Comparison of ENCODE assay signal across 19 cellular contexts in the genomic region with DNA sequence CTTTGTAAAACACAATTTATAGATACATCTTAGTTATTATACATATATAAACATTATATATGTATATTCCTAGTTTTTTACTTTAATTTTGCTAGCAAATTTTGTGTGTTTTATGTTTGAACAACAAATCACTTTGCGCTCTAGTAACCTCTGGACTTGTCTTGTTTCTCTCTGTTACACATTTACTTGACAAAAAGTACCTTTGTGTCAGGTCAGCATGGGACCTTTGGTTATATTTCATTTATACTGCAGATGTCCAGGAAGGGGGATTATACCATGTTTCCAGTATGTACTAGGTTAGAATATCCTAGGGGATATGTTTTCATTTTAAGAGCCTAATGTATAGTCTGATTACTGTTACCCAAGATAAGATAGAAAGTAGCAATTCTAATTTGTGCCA. TPM values are rescaled to one million over a fixed set of nuclear protein-coding genes. Genes with fewer than 3 reads are reported as not detected.
A peak's percentile ranks its signal among the peaks of the same experiment; 100 is the strongest.
DNase-seq lines count a peak whose midpoint lies in the region; ATAC-seq, FAIRE-seq and TF ChIP-seq lines count a peak whose summit lies in the region.
"Had no signal": no experiment of that assay in that cellular context is flagged by ENCODE, and none has a peak within 500 bp of the region (broad histone marks: within the 10 kb centered on the region; RNA-seq: fewer than 3 reads in every experiment).

No MANE protein-coding gene starts in this region.

- no peaks in the 10 kb centered on the region for H3K9me2 ChIP-seq in Karpas-422 (replicated peaks; ENCODE audit: insufficient read depth, low read length)

- no TSS peak for BruUV-seq in HepG2 (replicated peaks; lab: Mats Ljungman, UMichigan)

- TF ChIP-seq CTCF in right atrium auricular region (IDR thresholded peaks at IDR 0.05) (no peak), HepG2 (CRISPR knock-in tag; IDR thresholded peaks at IDR 0.05) (no peak)

- peak overlapping the region; percentile 30; the same call in 1 of the 2 replicates for H3K4me2 ChIP-seq in HepG2 (ENCODE audit: low read depth, low read length)
- no peak overlapping the region for H3K4me2 ChIP-seq in Karpas-422 (ENCODE audit: low read depth, low read length, poor library complexity, severe bottlenecking)
- H3K4me2 ChIP-seq: BLaER1 treated with 17β-estradiol and CSF1 and Interleukin-3, amounts not matched to agents 10 nM and 100 nM had no signal

- WGBS in HepG2 (ENCODE audit: low lambda C conversion rate): 2% methylated on average over 1 of the region's 1 CpG

- TF ChIP-seq EP300 in HepG2 (IDR thresholded peaks at IDR 0.05; ENCODE audit: low read depth in 2 of 2, low read length in 2 of 2) (no peak), HepG2 (CRISPR knock-in tag; IDR thresholded peaks at IDR 0.05; ENCODE audit: borderline replicate concordance) (no peak)

- peak; percentile 72 for ATAC-seq in HepG2
- no peak for ATAC-seq in HG03457 (IDR thresholded peaks at IDR 0.05; ENCODE audit: unreplicated experiment)

- H3K9me3 ChIP-seq in right atrium auricular region (no peaks in the 10 kb centered on the region), HepG2 (ENCODE audit: low read length) (no peaks in the 10 kb centered on the region), Karpas-422 (ENCODE audit: low read length) (no peaks in the 10 kb centered on the region)

- POLR2A ChIA-PET in HepG2 (lab: Yijun Ruan, JAX): no interaction called here

- no peak for TF ChIP-seq RAD21 in HepG2 (CRISPR knock-in tag; IDR thresholded peaks at IDR 0.05)

- FAIRE-seq in HepG2 (lab: Jason Lieb, UNC): no peak
- FAIRE-seq: GM12891, GM19239, H1, HTR-8/SVneo had no signal

- no peak for TF ChIP-seq POLR2A in HepG2 (IDR thresholded peaks at IDR 0.05; ENCODE audit: insufficient read depth in 1 of 2, low read depth in 2 of 2, low read length in 2 of 2)

- intact Hi-C loops in cardiac septum (cut with DNase I): no loop called here
- intact Hi-C loops in HepG2 (cut with micrococcal nuclease; ENCODE audit: unreplicated experiment): no loop called here

- no peaks in the 10 kb centered on the region for H3K27me3 ChIP-seq in right atrium auricular region
- peaks cover 0 to 3% of the 10 kb centered on the region in 2 experiments; a peak in 2 of 5 replicates for H3K27me3 ChIP-seq in HepG2 (ENCODE audit: control insufficient read depth in 1 of 2, insufficient read depth in 2 of 2, low read length in 2 of 2)
- H3K27me3 ChIP-seq in Karpas-422 (ENCODE audit: low read length): no peaks in the 10 kb centered on the region
- H3K27me3 ChIP-seq: BLaER1 treated with 17β-estradiol and CSF1 and Interleukin-3, amounts not matched to agents 10 nM and 100 nM had no signal

- H2AFZ ChIP-seq in HepG2 (ENCODE audit: low read length) (no peak overlapping the region), Karpas-422 (ENCODE audit: low read length) (no peak overlapping the region)

- CTCF ChIA-PET in HepG2 (lab: Yijun Ruan, JAX; ENCODE audit: low intra/inter-chr PET ratio, low total read pairs): no interaction called here

- H3K36me3 ChIP-seq in right atrium auricular region: no peaks in the 10 kb centered on the region
- no peaks in the 10 kb centered on the region for H3K36me3 ChIP-seq in HepG2 (replicated peaks in 1 of 2; ENCODE audit: control insufficient read depth in 1 of 2, insufficient read depth in 2 of 2, low read length in 2 of 2)
- H3K36me3 ChIP-seq in Karpas-422 (ENCODE audit: insufficient read depth, low read length): no peaks in the 10 kb centered on the region
- H3K36me3 ChIP-seq: BLaER1 treated with 17β-estradiol and CSF1 and Interleukin-3, amounts not matched to agents 10 nM and 100 nM had no signal

- DNase-seq in right atrium auricular region (ENCODE audit: low spot score) (no peak), cardiac septum (ENCODE audit: low spot score) (no peak), HepG2 (ENCODE audit: low spot score) (no peak), renal cortical epithelial cell (ENCODE audit: low read depth) (peak; percentile 23), Karpas-422 (no peak), NCI-H1105 treated with DMSO at 0.1 percent for 48 hours (lab: John Stamatoyannopoulos, UW) (no peak)
- DNase-seq: CD8-positive, alpha-beta memory T cell; COR-L47; DMS 273 treated with DMSO at 0.1 percent for 48 hours; DMS53; DND-41; EL; H9 had no signal

- in situ Hi-C loops in HepG2 (cut with HindIII; ENCODE audit: extremely low pct_ligation_motif_present, low pct_unique_long_range_greater_than_20kb): no loop called here

- H3K79me2 ChIP-seq in HepG2 (ENCODE audit: insufficient read depth, low read length) (no peaks in the 10 kb centered on the region), Karpas-422 (ENCODE audit: low read length) (no peaks in the 10 kb centered on the region)

- H4K20me1 ChIP-seq in HepG2 (ENCODE audit: insufficient read depth, low read length) (no peaks in the 10 kb centered on the region), Karpas-422 (ENCODE audit: insufficient read depth, low read depth, low read length) (no peaks in the 10 kb centered on the region)
- H4K20me1 ChIP-seq: BLaER1 treated with 17β-estradiol and CSF1 and Interleukin-3, amounts not matched to agents 10 nM and 100 nM had no signal

- no peak overlapping the region for H3K9ac ChIP-seq in HepG2 (ENCODE audit: insufficient read depth, low read depth, low read length)
- H3K9ac ChIP-seq in Karpas-422 (ENCODE audit: low read length): no peak overlapping the region
- H3K9ac ChIP-seq: BLaER1 treated with 17β-estradiol and CSF1 and Interleukin-3, amounts not matched to agents 10 nM and 100 nM had no signal

- peak overlapping the region; percentile 53 to 60 for H3K27ac ChIP-seq in right atrium auricular region
- H3K27ac ChIP-seq in HepG2 (ENCODE audit: extremely low read length, insufficient read depth, low read length): no peak overlapping the region
- no peak overlapping the region for H3K27ac ChIP-seq in Karpas-422 (ENCODE audit: low read length)
- H3K27ac ChIP-seq: BLaER1 treated with 17β-estradiol and CSF1 and Interleukin-3, amounts not matched to agents 10 nM and 100 nM had no signal

- H3K4me3 ChIP-seq in right atrium auricular region (no peak overlapping the region), HepG2 (replicated peaks in 1 of 3; ENCODE audit: insufficient read depth in 1 of 3, low read depth in 2 of 3, low read length in 3 of 3) (no peak overlapping the region), Karpas-422 (ENCODE audit: low read length) (no peak overlapping the region)
- H3K4me3 ChIP-seq: BLaER1 treated with 17β-estradiol and CSF1 and Interleukin-3, amounts not matched to agents 10 nM and 100 nM had no signal

- H3K4me1 ChIP-seq in right atrium auricular region (peaks cover 0 to 17% of the 10 kb centered on the region in 2 donors), HepG2 (ENCODE audit: insufficient read depth, low read length) (peaks cover 42% of the 10 kb centered on the region), Karpas-422 (ENCODE audit: low read length) (no peaks in the 10 kb centered on the region)
- H3K4me1 ChIP-seq: BLaER1 treated with 17β-estradiol and CSF1 and Interleukin-3, amounts not matched to agents 10 nM and 100 nM had no signal

TF ChIP-seq in HepG2, 621 proteins besides CTCF, POLR2A, EP300 and RAD21 (continues in another document):
- no peak for TF ChIP-seq ZNF569 (CRISPR knock-in tag; IDR thresholded peaks at IDR 0.05; ENCODE audit: borderline replicate concordance)
- peak; percentile 92 for TF ChIP-seq GFI1 (CRISPR knock-in tag; IDR thresholded peaks at IDR 0.05; ENCODE audit: borderline replicate concordance)
- no peak for TF ChIP-seq ZNF792 (CRISPR knock-in tag; IDR thresholded peaks at IDR 0.05)
- no peak for TF ChIP-seq RXRB (CRISPR knock-in tag; IDR thresholded peaks at IDR 0.05; ENCODE audit: borderline replicate concordance)
- TF ChIP-seq ZBTB8A (CRISPR knock-in tag; IDR thresholded peaks at IDR 0.05; ENCODE audit: borderline replicate concordance, low read depth): no peak

RNA-seq across cellular contexts. Expression of gene ELOVL5, which starts 28.5 kb away (rescaled TPM):
- total RNA-seq in right atrium auricular region (10 to 100 TPM; 31.2 to 34.9 TPM), cardiac septum (37.6 TPM), HepG2 (2016; rRNA removed; fragmentation: Illumina TruSeq; extraction: Trizol) (43.9 and 72.4 TPM in 2 replicates), renal cortical epithelial cell (68.9 and 92.8 TPM in 2 replicates)
- total RNA-seq in HepG2 (2016; cell fraction: cytosol; rRNA removed; fragmentation: Illumina TruSeq; extraction: Trizol; ENCODE audit: low read depth): 13.9 and 14.9 TPM in 2 replicates
- 38.2 and 72.3 TPM in 2 replicates for total RNA-seq in HepG2 (2016; cell fraction: insoluble cytoplasmic fraction; rRNA removed; fragmentation: Illumina TruSeq; extraction: Trizol)
- 35.5 and 41.3 TPM in 2 replicates for total RNA-seq in HepG2 (2016; cell fraction: membrane; rRNA removed; fragmentation: Illumina TruSeq; extraction: Trizol)
- 100 and 107 TPM in 2 replicates for total RNA-seq in HepG2 (2016; cell fraction: nucleus; rRNA removed; fragmentation: Illumina TruSeq; extraction: Trizol)
- polyA plus RNA-seq in HepG2 (2011; rRNA removed): 50.1 and 51.9 TPM in 2 replicates
- polyA plus RNA-seq in HepG2 (2011; cell fraction: cytosol; rRNA removed): 25.4 and 42.1 TPM in 2 replicates
- 43.1 and 55.3 TPM in 2 replicates for polyA plus RNA-seq in HepG2 (2011; cell fraction: nucleus; rRNA removed)
- polyA plus RNA-seq in HepG2 (2012): 83.4 and 101 TPM in 2 replicates
- polyA plus RNA-seq in HepG2 (2016; cell fraction: cytosol; fragmentation: Illumina TruSeq; extraction: Trizol; ENCODE audit: low read depth): 10.8 and 11.0 TPM in 2 replicates
- polyA plus RNA-seq in HepG2 (2016; cell fraction: insoluble cytoplasmic fraction; fragmentation: Illumina TruSeq; extraction: Trizol; ENCODE audit: low read depth): 47.3 and 49.0 TPM in 2 replicates
- polyA plus RNA-seq in HepG2 (2016; cell fraction: membrane; fragmentation: Illumina TruSeq; extraction: Trizol; ENCODE audit: low read depth): 27.9 and 31.0 TPM in 2 replicates
- 151 and 157 TPM in 2 replicates for polyA plus RNA-seq in HepG2 (2016; cell fraction: nucleus; fragmentation: Illumina TruSeq; extraction: Trizol; ENCODE audit: insufficient read depth, low read depth)
- 88.1 and 141 TPM in 2 replicates for polyA minus RNA-seq in HepG2 (2011; rRNA and poly(A)+ RNA removed; ENCODE audit: low replicate concordance)
- 50.1 and 59.2 TPM in 2 replicates for polyA minus RNA-seq in HepG2 (2011; cell fraction: cytosol; rRNA and poly(A)+ RNA removed)
- 54.8 and 92.7 TPM in 2 replicates for polyA minus RNA-seq in HepG2 (2011; cell fraction: nucleus; rRNA and poly(A)+ RNA removed)
- 37.9 and 82.7 TPM in 2 replicates for total RNA-seq in Karpas-422 (2014; rRNA removed; shearing (Covaris generic); ENCODE audit: low replicate concordance)

Comparison
In these comparisons a context has a peak if more than half of its experiments do, and no peak if none do; other contexts are left out.
1. H3K27ac ChIP-seq: peak in right atrium auricular region (2 of 2); none in HepG2 (single experiment) and Karpas-422 (single experiment).